Comparison of ENCODE assay signal across 28 cellular contexts in genomic region chr3:104132566-104132997, GRCh38.
A peak's percentile ranks its signal among the peaks of the same experiment; 100 is the strongest.
DNase-seq lines count a peak whose midpoint lies in the region; ATAC-seq and TF ChIP-seq lines count a peak whose summit lies in the region.
"Had no signal": no experiment of that assay in that cellular context is flagged by ENCODE, and none has a peak within 500 bp of the region (broad histone marks: within the 10 kb centered on the region; RNA-seq: fewer than 3 reads in every experiment).

No MANE protein-coding gene starts in this region.

- CTCF ChIA-PET in PC-3 (lab: Charles Lee) = no interaction called here
- CTCF ChIA-PET in MCF 10A (lab: Yijun Ruan, JAX) = interaction anchor here (0.6 to 0.8 kb wide), 2 partner anchors 30 to 149 kb away, joined by 4 to 6 read pairs; no protein-coding TSS in a partner anchor

- H3K27ac Mint-ChIP-seq in mesothelial cell of epicardium (peak overlapping the region; percentile 32), progenitor cell of endocrine pancreas (no peak overlapping the region), chondrocyte (ENCODE audit: unreplicated experiment) (no peak overlapping the region), MCF 10A (ENCODE audit: low read depth, unreplicated experiment) (no peak overlapping the region)
- H3K27ac Mint-ChIP-seq: activated CD8-positive, alpha-beta memory T cell treated with anti-CD3 and anti-CD28 coated beads, Interleukin-2, amount 10 ng/mL, durations not matched to agents 7 days and 5 days; activated naive CD4-positive, alpha-beta T cell treated with anti-CD3 and anti-CD28 coated beads, Interleukin-2, amount 10 ng/mL, durations not matched to agents 7 days and 5 days; CD4-positive, alpha-beta memory T cell; stimulated activated naive CD8-positive, alpha-beta T cell treated with anti-CD3 and anti-CD28 coated beads, Interleukin-15, amount 100 ng/mL, for 72 hours; T-helper 2 cell treated with Interferon-gamma antibody and Interleukin-4, amounts not matched to agents 5 μg/mL and 100 μg/mL, for 36 hours; WTC11 had no signal

- no peak overlapping the region for H3K27ac ChIP-seq in PC-3 (ENCODE audit: low read length)
- H3K27ac ChIP-seq: dorsolateral prefrontal cortex, heart right ventricle, parathyroid adenoma, thyroid gland had no signal

- H3K4me3 ChIP-seq in PC-3 (ENCODE audit: low read length) = no peak overlapping the region
- H3K4me3 ChIP-seq: dorsolateral prefrontal cortex, heart right ventricle, thyroid gland had no signal

- peaks cover 2% of the 10 kb centered on the region for H3K4me1 Mint-ChIP-seq in mesothelial cell of epicardium
- H3K4me1 Mint-ChIP-seq in progenitor cell of endocrine pancreas (ENCODE audit: low read depth) = peaks cover 2% of the 10 kb centered on the region
- H3K4me1 Mint-ChIP-seq in chondrocyte (ENCODE audit: low read depth) = peaks cover 12% of the 10 kb centered on the region
- peaks cover 6% of the 10 kb centered on the region for H3K4me1 Mint-ChIP-seq in MCF 10A (ENCODE audit: insufficient read depth, unreplicated experiment)
- H3K4me1 Mint-ChIP-seq: activated CD8-positive, alpha-beta memory T cell treated with anti-CD3 and anti-CD28 coated beads, Interleukin-2, amount 10 ng/mL, durations not matched to agents 7 days and 5 days; activated naive CD4-positive, alpha-beta T cell treated with anti-CD3 and anti-CD28 coated beads, Interleukin-2, amount 10 ng/mL, durations not matched to agents 7 days and 5 days; CD4-positive, alpha-beta memory T cell; naive thymus-derived CD8-positive, alpha-beta T cell; stimulated activated naive CD8-positive, alpha-beta T cell treated with anti-CD3 and anti-CD28 coated beads, Interleukin-15, amount 100 ng/mL, for 72 hours had no signal

- H3K36me3 Mint-ChIP-seq in mesothelial cell of epicardium (no peaks in the 10 kb centered on the region), progenitor cell of endocrine pancreas (ENCODE audit: insufficient read depth) (no peaks in the 10 kb centered on the region), chondrocyte (ENCODE audit: low read depth) (peaks cover 4% of the 10 kb centered on the region), MCF 10A (ENCODE audit: insufficient read depth, unreplicated experiment) (no peaks in the 10 kb centered on the region)
- H3K36me3 Mint-ChIP-seq: activated CD8-positive, alpha-beta memory T cell treated with anti-CD3 and anti-CD28 coated beads, Interleukin-2, amount 10 ng/mL, durations not matched to agents 7 days and 5 days; activated naive CD4-positive, alpha-beta T cell treated with anti-CD3 and anti-CD28 coated beads, Interleukin-2, amount 10 ng/mL, durations not matched to agents 7 days and 5 days; CD4-positive, alpha-beta memory T cell had no signal

- H3K27me3 Mint-ChIP-seq in mesothelial cell of epicardium (ENCODE audit: low read depth) (no peaks in the 10 kb centered on the region), progenitor cell of endocrine pancreas (no peaks in the 10 kb centered on the region), chondrocyte (ENCODE audit: low read depth) (no peaks in the 10 kb centered on the region), MCF 10A (ENCODE audit: insufficient read depth, unreplicated experiment) (no peaks in the 10 kb centered on the region)
- H3K27me3 Mint-ChIP-seq: activated CD8-positive, alpha-beta memory T cell treated with anti-CD3 and anti-CD28 coated beads, Interleukin-2, amount 10 ng/mL, durations not matched to agents 7 days and 5 days; activated naive CD4-positive, alpha-beta T cell treated with anti-CD3 and anti-CD28 coated beads, Interleukin-2, amount 10 ng/mL, durations not matched to agents 7 days and 5 days; CD4-positive, alpha-beta memory T cell; naive thymus-derived CD8-positive, alpha-beta T cell; stimulated activated naive CD8-positive, alpha-beta T cell treated with anti-CD3 and anti-CD28 coated beads, Interleukin-15, amount 100 ng/mL, for 72 hours had no signal

- intact Hi-C loops in PC-3 (cut with micrococcal nuclease) = no loop called here
- intact Hi-C loops in MCF 10A (cut with micrococcal nuclease) = no loop called here

- DNase-seq in EH (ENCODE audit: low read depth) (peak; percentile 16), PC-3 (peak; percentile 17), dermis blood vessel endothelial cell (peak; percentile 53), mesothelial cell of epicardium (ENCODE audit: low spot score in 2 of 2, unreplicated experiment in 2 of 2) (no peak), progenitor cell of endocrine pancreas (ENCODE audit: low spot score, unreplicated experiment) (no peak), chondrocyte (ENCODE audit: low spot score) (no peak), MCF 10A (ENCODE audit: unreplicated experiment) (no peak)
- DNase-seq: activated CD4-positive, alpha-beta T cell treated with anti-CD3 and anti-CD28 coated beads, Interleukin-2, amount 50 U/mL, for 1 hour; activated CD8-positive, alpha-beta memory T cell treated with anti-CD3 and anti-CD28 coated beads, Interleukin-2, amount 10 ng/mL, durations not matched to agents 7 days and 5 days; activated naive CD4-positive, alpha-beta T cell treated with anti-CD3 and anti-CD28 coated beads, Interleukin-2, amount 10 ng/mL, durations not matched to agents 7 days and 5 days; amniotic stem cell; caudate nucleus; CD4-positive, alpha-beta memory T cell; DMS 273 treated with DMSO at 0.1 percent for 48 hours; dorsolateral prefrontal cortex; GF-D8; heart right ventricle; left colon; naive thymus-derived CD8-positive, alpha-beta T cell; NCI-H1092; NCI-H187 treated with DMSO at 0.1 percent for 48 hours; stimulated activated naive CD8-positive, alpha-beta T cell treated with anti-CD3 and anti-CD28 coated beads, Interleukin-15, amount 100 ng/mL, for 72 hours; thyroid gland had no signal

- no peaks in the 10 kb centered on the region for H3K9me3 ChIP-seq in PC-3 (ENCODE audit: low read length)
- H3K9me3 ChIP-seq: thyroid gland had no signal

- H3K4me3 Mint-ChIP-seq in mesothelial cell of epicardium = no peak overlapping the region
- H3K4me3 Mint-ChIP-seq in progenitor cell of endocrine pancreas (ENCODE audit: low read depth) = no peak overlapping the region
- H3K4me3 Mint-ChIP-seq in chondrocyte (ENCODE audit: unreplicated experiment) = no peak overlapping the region
- H3K4me3 Mint-ChIP-seq in MCF 10A (ENCODE audit: unreplicated experiment) = no peak overlapping the region
- H3K4me3 Mint-ChIP-seq: activated CD8-positive, alpha-beta memory T cell treated with anti-CD3 and anti-CD28 coated beads, Interleukin-2, amount 10 ng/mL, durations not matched to agents 7 days and 5 days; activated naive CD4-positive, alpha-beta T cell treated with anti-CD3 and anti-CD28 coated beads, Interleukin-2, amount 10 ng/mL, durations not matched to agents 7 days and 5 days; CD4-positive, alpha-beta memory T cell; naive thymus-derived CD8-positive, alpha-beta T cell; stimulated activated naive CD8-positive, alpha-beta T cell treated with anti-CD3 and anti-CD28 coated beads, Interleukin-15, amount 100 ng/mL, for 72 hours; T-helper 2 cell treated with Interferon-gamma antibody and Interleukin-4, amounts not matched to agents 5 μg/mL and 100 μg/mL, for 36 hours; WTC11 had no signal

- no peaks in the 10 kb centered on the region; the same call in 1 of the 2 replicates for H3K4me1 ChIP-seq in PC-3 (ENCODE audit: insufficient read depth, low read length)
- H3K4me1 ChIP-seq: heart right ventricle, parathyroid adenoma had no signal

- no peaks in the 10 kb centered on the region for H3F3A ChIP-seq in PC-3 (ENCODE audit: low read length, unreplicated experiment)

- ATAC-seq in PC-3 (no peak), GM19455 (IDR thresholded peaks at IDR 0.05; ENCODE audit: unreplicated experiment) (no peak)
- ATAC-seq: activated CD8-positive, alpha-beta memory T cell treated with anti-CD3 and anti-CD28 coated beads, Interleukin-2, amount 10 ng/mL, durations not matched to agents 7 days and 5 days; heart right ventricle; left colon; naive thymus-derived CD8-positive, alpha-beta T cell; sciatic nerve; stimulated activated naive CD8-positive, alpha-beta T cell treated with anti-CD3 and anti-CD28 coated beads, Interleukin-15, amount 100 ng/mL, for 72 hours; WTC11 had no signal

- no peaks in the 10 kb centered on the region for H3K9me2 ChIP-seq in PC-3 (replicated peaks; ENCODE audit: low read length)

- H4K20me1 ChIP-seq in PC-3 (ENCODE audit: low read length) = no peaks in the 10 kb centered on the region

- TF ChIP-seq CTCF in PC-3 (conservative IDR thresholded peaks at IDR 0.05; ENCODE audit: low read depth, low read length) (no peak), mesothelial cell of epicardium (IDR thresholded peaks at IDR 0.05; ENCODE audit: unreplicated experiment) (no peak), progenitor cell of endocrine pancreas (IDR thresholded peaks at IDR 0.05; ENCODE audit: unreplicated experiment) (no peak), chondrocyte (IDR thresholded peaks at IDR 0.05) (no peak), MCF 10A (IDR thresholded peaks at IDR 0.05; ENCODE audit: unreplicated experiment) (no peak)

- POLR2A ChIA-PET in PC-3 (lab: Charles Lee; ENCODE audit: unreplicated experiment) = no interaction called here
- POLR2A ChIA-PET in MCF 10A (lab: Yijun Ruan, JAX) = no interaction called here

- no peak overlapping the region for H2AFZ ChIP-seq in PC-3 (ENCODE audit: low read length)
- H2AFZ ChIP-seq: parathyroid adenoma had no signal

- H3K36me3 ChIP-seq in PC-3 (ENCODE audit: low read depth, low read length) = no peaks in the 10 kb centered on the region
- H3K36me3 ChIP-seq: heart right ventricle, thyroid gland had no signal

- no TSS peak for BruUV-seq in PC-3 (replicated peaks; lab: Mats Ljungman, UMichigan)
- BruUV-seq in MCF 10A (replicated peaks; lab: Mats Ljungman, UMichigan) = no TSS peak

- H3K9ac ChIP-seq in PC-3 (ENCODE audit: low read length) = no peak overlapping the region
- H3K9ac ChIP-seq: parathyroid adenoma had no signal

- H3K4me2 ChIP-seq in PC-3 (ENCODE audit: low read length) = no peak overlapping the region

- no peaks in the 10 kb centered on the region for H3K79me2 ChIP-seq in PC-3 (ENCODE audit: low read length)
- H3K79me2 ChIP-seq: parathyroid adenoma had no signal

- no peaks in the 10 kb centered on the region for H3K27me3 ChIP-seq in PC-3 (ENCODE audit: low read length)
- H3K27me3 ChIP-seq: dorsolateral prefrontal cortex, heart right ventricle, thyroid gland had no signal

- H3K9me3 Mint-ChIP-seq in mesothelial cell of epicardium = peaks cover 22% of the 10 kb centered on the region
- peaks cover 8% of the 10 kb centered on the region for H3K9me3 Mint-ChIP-seq in progenitor cell of endocrine pancreas (ENCODE audit: low read depth)
- H3K9me3 Mint-ChIP-seq in chondrocyte (ENCODE audit: low read depth) = peaks cover 19% of the 10 kb centered on the region
- H3K9me3 Mint-ChIP-seq in MCF 10A (ENCODE audit: unreplicated experiment) = no peaks in the 10 kb centered on the region

Comparison
In these comparisons a context has a peak if more than half of its experiments do, and no peak if none do; other contexts are left out.
1. DNase-seq: peak in EH (single experiment), PC-3 (single experiment) and dermis blood vessel endothelial cell (single experiment); none in mesothelial cell of epicardium (0 of 2), progenitor cell of endocrine pancreas (single experiment), chondrocyte (single experiment) and MCF 10A (single experiment).